Comparison of ENCODE assay signal across 26 cellular contexts in genomic region chr3:27072943-27073725, GRCh38.
DNase-seq lines count a peak whose midpoint lies in the region; TF ChIP-seq lines count a peak whose summit lies in the region.
"Had no signal": no experiment of that assay in that cellular context is flagged by ENCODE, and none has a peak within 500 bp of the region (broad histone marks: within the 10 kb centered on the region; RNA-seq: fewer than 3 reads in every experiment).

No MANE protein-coding gene starts in this region.

- no CpG with 5 or more reads among the region's 6 CpGs for WGBS in H9 (ENCODE audit: extremely low coverage, insufficient read length, low lambda C conversion rate)
- 54 to 58% (median 56%) methylated on average over 6 of the region's 6 CpGs for WGBS in adrenal gland, 4 donors

- H2AK5ac ChIP-seq in H9 (ENCODE audit: insufficient read length, low read length) = no peak overlapping the region

- no peaks in the 10 kb centered on the region; the same call in 1 of the 2 replicates for H3K27me3 Mint-ChIP-seq in H9 (ENCODE audit: low read depth)
- H3K27me3 Mint-ChIP-seq: activated CD4-positive, alpha-beta memory T cell treated with anti-CD3 and anti-CD28 coated beads, Interleukin-2, amount 10 ng/mL, durations not matched to agents 7 days and 5 days had no signal

- H3K27ac ChIP-seq in H9 (ENCODE audit: insufficient read length, low read depth, low read length) = no peak overlapping the region
- H3K27ac ChIP-seq in VCaP = peak overlapping the region; percentile 13; the same call in 1 of the 2 replicates
- no peak overlapping the region for H3K27ac ChIP-seq in adrenal gland
- H3K27ac ChIP-seq in MM.1S (ENCODE audit: low read length) = no peak overlapping the region
- H3K27ac ChIP-seq: dorsolateral prefrontal cortex, esophagus squamous epithelium, prostate gland, tibial artery had no signal

- H2AFZ ChIP-seq in H9 (ENCODE audit: low read length) = no peak overlapping the region
- H2AFZ ChIP-seq in MM.1S (ENCODE audit: low read length) = no peak overlapping the region

- H3K4me1 ChIP-seq in H9 (ENCODE audit: insufficient read depth, low read length) (peaks cover 13% of the 10 kb centered on the region; the same call in 1 of the 2 replicates), adrenal gland (replicated peaks in 1 of 2) (peaks cover 0 to 6% of the 10 kb centered on the region in 2 donors), MM.1S (ENCODE audit: low read length) (peaks cover 8% of the 10 kb centered on the region; the same call in 1 of the 2 replicates)
- H3K4me1 ChIP-seq: prostate gland, tibial artery had no signal

- no peak overlapping the region for H3K4me2 ChIP-seq in H9 (ENCODE audit: insufficient read depth, insufficient read length, low read length)
- no peak overlapping the region for H3K4me2 ChIP-seq in MM.1S (ENCODE audit: low read depth, low read length)

- no peaks in the 10 kb centered on the region for H3F3A ChIP-seq in MM.1S (ENCODE audit: insufficient read depth, low read length)

- H4K20me1 ChIP-seq in H9 (ENCODE audit: control insufficient read depth, insufficient read depth, insufficient read length) = no peaks in the 10 kb centered on the region
- H4K20me1 ChIP-seq in MM.1S (ENCODE audit: insufficient read depth, low read length) = no peaks in the 10 kb centered on the region

- peaks cover 0 to 3% (median 0%) of the 10 kb centered on the region in 3 experiments; a peak in 1 of 7 replicates for H3K36me3 Mint-ChIP-seq in H9 (ENCODE audit: insufficient read depth in 1 of 3, low read depth in 3 of 3)
- H3K36me3 Mint-ChIP-seq: T-cell had no signal

- H3K9me3 Mint-ChIP-seq in H9 = no peaks in the 10 kb centered on the region
- H3K9me3 Mint-ChIP-seq: activated naive CD4-positive, alpha-beta T cell treated with anti-CD3 and anti-CD28 coated beads for 36 hours had no signal

- no peaks in the 10 kb centered on the region for H3K79me1 ChIP-seq in H9 (ENCODE audit: insufficient read depth, low read depth, low read length, poor library complexity, severe bottlenecking)

- no peak overlapping the region for H2BK15ac ChIP-seq in H9 (ENCODE audit: low read depth, low read length)

- peaks cover 32 to 40% of the 10 kb centered on the region in 2 experiments for H3K4me1 Mint-ChIP-seq in H9
- H3K4me1 Mint-ChIP-seq: activated CD4-positive, alpha-beta memory T cell treated with anti-CD3 and anti-CD28 coated beads, Interleukin-2, amount 10 ng/mL, durations not matched to agents 7 days and 5 days; T-cell had no signal

- H4K5ac ChIP-seq in H9 (ENCODE audit: insufficient read length, low read depth, low read length) = no peak overlapping the region

- no peak overlapping the region for H3K4me3 ChIP-seq in adrenal gland
- no peak overlapping the region for H3K4me3 ChIP-seq in MM.1S (ENCODE audit: low read length)
- H3K4me3 ChIP-seq: dorsolateral prefrontal cortex, esophagus squamous epithelium, K562, prostate gland, tibial artery had no signal

- no peaks in the 10 kb centered on the region for H3K79me2 ChIP-seq in H9 (ENCODE audit: insufficient read depth, low read length)
- no peaks in the 10 kb centered on the region for H3K79me2 ChIP-seq in MM.1S (ENCODE audit: low read length)

- H3K14ac ChIP-seq in H9 (ENCODE audit: insufficient read depth, low read length) = no peak overlapping the region

- H3K27ac Mint-ChIP-seq in H9 = peak overlapping the region in 2 of 3 experiments; percentile 83; a peak in 6 of 7 replicates
- H3K27ac Mint-ChIP-seq: activated CD4-positive, alpha-beta memory T cell treated with anti-CD3 and anti-CD28 coated beads, Interleukin-2, amount 10 ng/mL, durations not matched to agents 7 days and 5 days; activated naive CD4-positive, alpha-beta T cell treated with anti-CD3 and anti-CD28 coated beads for 36 hours; T-cell had no signal

- no peak overlapping the region for H3K56ac ChIP-seq in H9 (ENCODE audit: insufficient read length, low read depth, low read length)

- no peaks in the 10 kb centered on the region for H3K9me2 ChIP-seq in MM.1S (replicated peaks; ENCODE audit: insufficient read depth, low read length)

- peaks cover 2% of the 10 kb centered on the region for H3K23me2 ChIP-seq in H9 (ENCODE audit: insufficient read length, low read depth, low read length, poor library complexity, severe bottlenecking)

- H3K9me3 ChIP-seq in H9 (ENCODE audit: control insufficient read depth, low read depth, low read length) (no peaks in the 10 kb centered on the region), adrenal gland (replicated peaks in 1 of 3) (no peaks in the 10 kb centered on the region), MM.1S (replicated peaks; ENCODE audit: insufficient read depth, low read length) (no peaks in the 10 kb centered on the region)
- H3K9me3 ChIP-seq: esophagus squamous epithelium, prostate gland, tibial artery had no signal

- H4K8ac ChIP-seq in H9 (replicated peaks; ENCODE audit: insufficient read length, low read depth, low read length) = no peak overlapping the region

- H3T11ph ChIP-seq in H9 (ENCODE audit: low read length) = no peak overlapping the region

- H3K18ac ChIP-seq in H9 (ENCODE audit: insufficient read length, low read depth, low read length) = no peak overlapping the region

- H2BK120ac ChIP-seq in H9 (ENCODE audit: low read depth, low read length, poor library complexity, severe bottlenecking) = no peak overlapping the region

- H3K27me3 ChIP-seq in H9 (ENCODE audit: insufficient read depth, low read length) = no peaks in the 10 kb centered on the region
- H3K27me3 ChIP-seq in adrenal gland = no peaks in the 10 kb centered on the region
- H3K27me3 ChIP-seq in MM.1S (replicated peaks; ENCODE audit: insufficient read depth, low read length) = no peaks in the 10 kb centered on the region
- H3K27me3 ChIP-seq: esophagus squamous epithelium, tibial artery had no signal

- H3K23ac ChIP-seq in H9 (ENCODE audit: insufficient read length, low read depth, low read length) = no peak overlapping the region

- H3K36me3 ChIP-seq in adrenal gland (replicated peaks in 1 of 2) (no peaks in the 10 kb centered on the region), MM.1S (replicated peaks; ENCODE audit: insufficient read depth, low read length) (no peaks in the 10 kb centered on the region)
- H3K36me3 ChIP-seq: esophagus squamous epithelium, prostate gland, tibial artery had no signal

- TF ChIP-seq CTCF in H9 (conservative IDR thresholded peaks at IDR 0.05) (no peak), VCaP (conservative IDR thresholded peaks at IDR 0.05) (no peak), adrenal gland (IDR thresholded peaks at IDR 0.05) (no peak), MM.1S (IDR thresholded peaks at IDR 0.05; ENCODE audit: low read length) (no peak)

- H4K91ac ChIP-seq in H9 (ENCODE audit: insufficient read length, low read depth, low read length) = no peak overlapping the region

- no peak overlapping the region for H2BK5ac ChIP-seq in H9 (ENCODE audit: insufficient read length, low read length)

- H3K9ac ChIP-seq in H9 (ENCODE audit: extremely low read depth, insufficient read length, low read length) = no peak overlapping the region
- H3K9ac ChIP-seq in MM.1S (ENCODE audit: low read length) = no peak overlapping the region

- H3K4ac ChIP-seq in H9 (ENCODE audit: low read depth, low read length) = no peak overlapping the region

- no peak overlapping the region for H3K4me3 Mint-ChIP-seq in H9
- H3K4me3 Mint-ChIP-seq: activated CD4-positive, alpha-beta memory T cell treated with anti-CD3 and anti-CD28 coated beads, Interleukin-2, amount 10 ng/mL, durations not matched to agents 7 days and 5 days; activated naive CD4-positive, alpha-beta T cell treated with anti-CD3 and anti-CD28 coated beads for 36 hours; T-cell had no signal

- no peak for DNase-seq in H9
- peak; percentile 20 for DNase-seq in kidney tubule cell (ENCODE audit: low spot score)
- DNase-seq in retina = peak; percentile 15
- no peak for DNase-seq in activated CD4-positive, alpha-beta T cell treated with anti-CD3 and anti-CD28 coated beads, Interleukin-2, amount 50 U/mL, for 48 hours
- no peak for DNase-seq in adrenal gland
- DNase-seq in midbrain (lab: John Stamatoyannopoulos, UW) = no peak
- no peak for DNase-seq in MM.1S
- DNase-seq: activated CD4-positive, alpha-beta memory T cell treated with anti-CD3 and anti-CD28 coated beads, Interleukin-2, amount 10 ng/mL, durations not matched to agents 7 days and 5 days; activated CD8-positive, alpha-beta memory T cell treated with anti-CD3 and anti-CD28 coated beads, Interleukin-2, amount 50 U/mL, for 4 hours; activated naive CD4-positive, alpha-beta T cell treated with anti-CD3 and anti-CD28 coated beads for 36 hours; C1 segment of cervical spinal cord; COR-L47; dorsolateral prefrontal cortex; esophagus squamous epithelium; foreskin melanocyte; NCI-H1092; NCI-H187 treated with DMSO at 0.1 percent for 48 hours; NCI-H2171; NCI-H510A; nucleus accumbens; stimulated activated CD4-positive, alpha-beta T cell treated with anti-CD3 and anti-CD28 coated beads, Interleukin-4, amount 100 ng/mL, for 4 hours; T-cell; tibial artery had no signal

- H2BK12ac ChIP-seq in H9 (ENCODE audit: insufficient read length, low read depth, low read length) = no peak overlapping the region

- intact Hi-C loops in adrenal gland (cut with DNase I) = no loop called here

- no peak for TF ChIP-seq POLR2A in adrenal gland (IDR thresholded peaks at IDR 0.05)

- no peak overlapping the region for H2BK20ac ChIP-seq in H9 (ENCODE audit: low read depth, low read length, poor library complexity, severe bottlenecking)

Comparison
In these comparisons a context has a peak if more than half of its experiments do, and no peak if none do; other contexts are left out.
1. DNase-seq: peak in kidney tubule cell (single experiment) and retina (single experiment); none in H9 (single experiment), activated CD4-positive, alpha-beta T cell treated with anti-CD3 and anti-CD28 coated beads, Interleukin-2, amount 50 U/mL, for 48 hours (0 of 2), adrenal gland (0 of 7), midbrain (single experiment) and MM.1S (single experiment).